ENCODE assay signal across 1 cellular context in the genomic region with DNA sequence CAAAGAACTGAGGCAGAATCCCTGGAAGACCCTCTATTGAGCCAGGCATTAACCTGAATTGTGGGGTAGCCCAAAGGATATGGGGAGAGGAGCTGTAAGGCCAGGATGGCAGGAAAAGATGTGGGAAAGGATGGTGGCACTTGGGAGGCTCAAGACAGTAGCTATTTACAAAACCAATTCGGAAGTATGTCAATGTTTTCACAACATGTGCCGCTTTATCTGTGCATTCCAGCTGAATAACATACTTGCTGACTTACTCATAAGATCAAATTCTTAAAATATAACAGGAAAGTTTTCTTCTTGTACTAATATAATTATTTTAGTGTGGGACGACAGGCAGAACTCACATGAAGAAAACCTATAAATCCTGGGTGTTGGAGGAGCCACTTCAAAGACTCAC.
TF ChIP-seq lines count a peak whose summit lies in the region.

No MANE protein-coding gene starts in this region.

TF ChIP-seq in K562, 482 proteins besides CTCF, POLR2A, EP300 and RAD21 (continued from another document):
- TF ChIP-seq, protein P1, sequence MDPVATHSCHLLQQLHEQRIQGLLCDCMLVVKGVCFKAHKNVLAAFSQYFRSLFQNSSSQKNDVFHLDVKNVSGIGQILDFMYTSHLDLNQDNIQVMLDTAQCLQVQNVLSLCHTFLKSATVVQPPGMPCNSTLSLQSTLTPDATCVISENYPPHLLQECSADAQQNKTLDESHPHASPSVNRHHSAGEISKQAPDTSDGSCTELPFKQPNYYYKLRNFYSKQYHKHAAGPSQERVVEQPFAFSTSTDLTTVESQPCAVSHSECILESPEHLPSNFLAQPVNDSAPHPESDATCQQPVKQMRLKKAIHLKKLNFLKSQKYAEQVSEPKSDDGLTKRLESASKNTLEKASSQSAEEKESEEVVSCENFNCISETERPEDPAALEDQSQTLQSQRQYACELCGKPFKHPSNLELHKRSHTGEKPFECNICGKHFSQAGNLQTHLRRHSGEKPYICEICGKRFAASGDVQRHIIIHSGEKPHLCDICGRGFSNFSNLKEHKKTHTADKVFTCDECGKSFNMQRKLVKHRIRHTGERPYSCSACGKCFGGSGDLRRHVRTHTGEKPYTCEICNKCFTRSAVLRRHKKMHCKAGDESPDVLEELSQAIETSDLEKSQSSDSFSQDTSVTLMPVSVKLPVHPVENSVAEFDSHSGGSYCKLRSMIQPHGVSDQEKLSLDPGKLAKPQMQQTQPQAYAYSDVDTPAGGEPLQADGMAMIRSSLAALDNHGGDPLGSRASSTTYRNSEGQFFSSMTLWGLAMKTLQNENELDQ (CRISPR knock-in tag; IDR thresholded peaks at IDR 0.05; ENCODE audit: borderline replicate concordance) = no peak
- TF ChIP-seq L3MBTL2 (IDR thresholded peaks at IDR 0.05) = no peak
- TF ChIP-seq, protein P2, sequence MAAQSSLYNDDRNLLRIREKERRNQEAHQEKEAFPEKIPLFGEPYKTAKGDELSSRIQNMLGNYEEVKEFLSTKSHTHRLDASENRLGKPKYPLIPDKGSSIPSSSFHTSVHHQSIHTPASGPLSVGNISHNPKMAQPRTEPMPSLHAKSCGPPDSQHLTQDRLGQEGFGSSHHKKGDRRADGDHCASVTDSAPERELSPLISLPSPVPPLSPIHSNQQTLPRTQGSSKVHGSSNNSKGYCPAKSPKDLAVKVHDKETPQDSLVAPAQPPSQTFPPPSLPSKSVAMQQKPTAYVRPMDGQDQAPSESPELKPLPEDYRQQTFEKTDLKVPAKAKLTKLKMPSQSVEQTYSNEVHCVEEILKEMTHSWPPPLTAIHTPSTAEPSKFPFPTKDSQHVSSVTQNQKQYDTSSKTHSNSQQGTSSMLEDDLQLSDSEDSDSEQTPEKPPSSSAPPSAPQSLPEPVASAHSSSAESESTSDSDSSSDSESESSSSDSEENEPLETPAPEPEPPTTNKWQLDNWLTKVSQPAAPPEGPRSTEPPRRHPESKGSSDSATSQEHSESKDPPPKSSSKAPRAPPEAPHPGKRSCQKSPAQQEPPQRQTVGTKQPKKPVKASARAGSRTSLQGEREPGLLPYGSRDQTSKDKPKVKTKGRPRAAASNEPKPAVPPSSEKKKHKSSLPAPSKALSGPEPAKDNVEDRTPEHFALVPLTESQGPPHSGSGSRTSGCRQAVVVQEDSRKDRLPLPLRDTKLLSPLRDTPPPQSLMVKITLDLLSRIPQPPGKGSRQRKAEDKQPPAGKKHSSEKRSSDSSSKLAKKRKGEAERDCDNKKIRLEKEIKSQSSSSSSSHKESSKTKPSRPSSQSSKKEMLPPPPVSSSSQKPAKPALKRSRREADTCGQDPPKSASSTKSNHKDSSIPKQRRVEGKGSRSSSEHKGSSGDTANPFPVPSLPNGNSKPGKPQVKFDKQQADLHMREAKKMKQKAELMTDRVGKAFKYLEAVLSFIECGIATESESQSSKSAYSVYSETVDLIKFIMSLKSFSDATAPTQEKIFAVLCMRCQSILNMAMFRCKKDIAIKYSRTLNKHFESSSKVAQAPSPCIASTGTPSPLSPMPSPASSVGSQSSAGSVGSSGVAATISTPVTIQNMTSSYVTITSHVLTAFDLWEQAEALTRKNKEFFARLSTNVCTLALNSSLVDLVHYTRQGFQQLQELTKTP (IDR thresholded peaks at IDR 0.05; ENCODE audit: low read depth in 1 of 2, partially characterized antibody in 2 of 2) = no peak
- no peak for TF ChIP-seq SP2 (IDR thresholded peaks at IDR 0.05; ENCODE audit: extremely low read depth, low read depth, low read length, poor library complexity, severe bottlenecking)
